In the genomic region with DNA sequence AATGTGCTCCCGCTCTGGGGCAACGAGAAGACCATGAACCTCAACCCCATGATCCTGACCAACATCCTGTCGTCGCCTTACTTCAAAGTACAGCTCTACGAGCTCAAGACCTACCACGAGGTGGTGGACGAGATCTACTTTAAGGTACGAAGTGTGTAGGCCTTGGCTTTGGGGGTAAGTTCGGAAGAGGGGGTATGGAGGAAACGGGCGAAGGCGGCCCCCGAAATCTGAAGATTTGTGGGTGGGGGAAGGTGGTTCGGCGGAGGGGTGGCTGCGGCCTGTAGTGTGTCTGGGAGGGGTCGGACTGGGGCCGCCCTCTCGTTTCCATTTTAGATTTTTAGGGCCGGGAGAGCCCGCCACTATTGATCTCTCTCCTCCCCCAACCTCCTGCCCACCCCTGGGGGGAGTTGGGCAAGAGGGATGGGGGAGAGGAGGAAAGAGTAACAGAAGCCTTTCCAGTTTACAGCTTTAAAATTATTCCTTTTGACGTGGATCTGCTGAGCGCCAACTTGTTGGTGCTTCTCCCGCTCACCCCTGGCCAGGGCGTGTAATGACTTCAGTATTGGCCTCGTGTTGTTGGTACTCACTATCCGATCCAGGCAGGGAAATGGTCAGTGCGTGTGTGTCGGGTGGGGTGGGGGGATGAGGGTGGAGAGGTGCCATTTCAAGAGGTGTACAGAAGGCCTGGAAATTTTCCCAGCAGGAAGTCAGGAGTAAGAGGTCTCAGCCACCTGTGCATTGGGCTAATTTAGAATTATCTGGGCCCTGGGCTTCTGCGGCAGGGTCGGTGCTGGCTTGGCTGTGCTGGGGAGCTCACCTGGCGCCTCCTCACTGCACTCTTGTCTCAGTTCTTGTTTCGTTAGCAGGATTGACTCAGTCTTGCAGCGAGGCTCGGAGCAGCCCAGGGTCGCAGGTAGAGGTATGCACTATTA, we compare ENCODE assay signal across 8 cellular contexts. TPM values are rescaled to one million over a fixed set of nuclear protein-coding genes. Genes with fewer than 3 reads are reported as not detected.
DNase-seq lines count a peak whose midpoint lies in the region; ATAC-seq and TF ChIP-seq lines count a peak whose summit lies in the region.

No MANE protein-coding gene starts in this region.

- no peaks in the 10 kb centered on the region for H3K9me3 ChIP-seq in AG04450 (ENCODE audit: control insufficient read depth, insufficient read depth, low read length)

- DNase-seq in AG04450 (ENCODE audit: low read depth, low spot score) (peak; percentile 8), NCI-H345 treated with DMSO at 0.1 percent for 48 hours (lab: John Stamatoyannopoulos, UW; ENCODE audit: unreplicated experiment) (peak; percentile 15), dermis blood vessel endothelial cell (peak; percentile 83), lung microvascular endothelial cell (ENCODE audit: low read depth in 2 of 2) (peak; percentile 55 to 81)
- peak; percentile 57 to 60 for DNase-seq in activated CD4-positive, alpha-beta T cell treated with anti-CD3 and anti-CD28 coated beads, Interleukin-2, amount 50 U/mL, for 4 hours
- peak; percentile 48 to 51 for DNase-seq in stimulated activated CD8-positive, alpha-beta memory T cell treated with anti-CD3 and anti-CD28 coated beads, Interleukin-15, amount 100 ng/mL, for 48 hours (ENCODE audit: low read depth in 2 of 2)

- POLR2A ChIA-PET in AG04450 (lab: Yijun Ruan, JAX) = interaction anchor here (0.6 to 2.0 kb wide), 17 partner anchors 11 to 407 kb away, joined by 3 to 13 read pairs (median 4); partner anchors contain the start of genes EEIG2 and STXBP3

- CTCF ChIA-PET in AG04450 (lab: Charles Lee) = interaction anchor here (0.7 to 2.1 kb wide), 9 partner anchors 10 to 419 kb away, joined by 3 to 9 read pairs (median 3); no protein-coding TSS in a partner anchor

- peak overlapping the region; percentile 97 for H3K27ac ChIP-seq in AG04450 (ENCODE audit: low read depth, low read length)

- peak overlapping the region; percentile 89 for H3K4me3 ChIP-seq in AG04450 (ENCODE audit: low read depth, low read length)

- no peaks in the 10 kb centered on the region for H3K27me3 ChIP-seq in AG04450 (ENCODE audit: control insufficient read depth, insufficient read depth, low read length)

- peak; percentile 63 for ATAC-seq in GM18867 (IDR thresholded peaks at IDR 0.05; ENCODE audit: unreplicated experiment)
- ATAC-seq in HG03097 (IDR thresholded peaks at IDR 0.05; ENCODE audit: low FRiP score, unreplicated experiment) = peak; percentile 45

- TF ChIP-seq CTCF in AG04450 (IDR thresholded peaks at IDR 0.05; ENCODE audit: low read depth, low read length) = peak; percentile 34; the same call in 1 of the 2 replicates

RNA-seq across cellular contexts. Expression of gene PRPF38B, which starts 0.9 kb away (rescaled TPM):
- 23.4 and 35.6 TPM in 2 replicates for polyA plus RNA-seq in AG04450 (2011; rRNA removed)
- polyA minus RNA-seq in AG04450 (2011; rRNA and poly(A)+ RNA removed) = 11.6 and 15.9 TPM in 2 replicates
- 11.4 and 14.3 TPM in 2 replicates for total RNA-seq in dermis blood vessel endothelial cell
- total RNA-seq in lung microvascular endothelial cell = 5.9 and 9.9 TPM in 2 replicates

RNA-seq across cellular contexts. Expression of gene FNDC7, which starts 19.7 kb away (rescaled TPM):
- not detected in 2 replicates for polyA plus RNA-seq in AG04450 (2011; rRNA removed)
- polyA minus RNA-seq in AG04450 (2011; rRNA and poly(A)+ RNA removed) = 0.41 TPM in 1 of 2 replicates, not detected in the other
- total RNA-seq in dermis blood vessel endothelial cell (not detected in 2 replicates), lung microvascular endothelial cell (under 0.01 TPM in 1 of 2 replicates, not detected in the other)

RNA-seq across cellular contexts. Expression of gene HENMT1, which starts 32.1 kb away (rescaled TPM):
- polyA plus RNA-seq in AG04450 (2011; rRNA removed) = 2.2 and 2.3 TPM in 2 replicates
- polyA minus RNA-seq in AG04450 (2011; rRNA and poly(A)+ RNA removed) = 1.1 TPM in 2 replicates
- total RNA-seq in dermis blood vessel endothelial cell = 1.5 and 2.7 TPM in 2 replicates
- 0.87 and 1.6 TPM in 2 replicates for total RNA-seq in lung microvascular endothelial cell

RNA-seq across cellular contexts. Expression of gene STXBP3, which starts 53.5 kb away (rescaled TPM):
- 25.5 and 44.0 TPM in 2 replicates for polyA plus RNA-seq in AG04450 (2011; rRNA removed)
- 58.6 and 66.3 TPM in 2 replicates for polyA minus RNA-seq in AG04450 (2011; rRNA and poly(A)+ RNA removed)
- total RNA-seq in dermis blood vessel endothelial cell = 63.6 and 66.0 TPM in 2 replicates
- total RNA-seq in lung microvascular endothelial cell = 27.0 and 53.0 TPM in 2 replicates

Comparison
In these comparisons a context has a peak if more than half of its experiments do, and no peak if none do; other contexts are left out.
1. Peak in every context shown above with its lines: DNase-seq, ATAC-seq, H3K4me3 ChIP-seq and H3K27ac ChIP-seq.
2. DNase-seq: peak in every context shown above with its lines; median percentile 83 in dermis blood vessel endothelial cell; 68 in lung microvascular endothelial cell; 58 in activated CD4-positive, alpha-beta T cell treated with anti-CD3 and anti-CD28 coated beads, Interleukin-2, amount 50 U/mL, for 4 hours; 50 in stimulated activated CD8-positive, alpha-beta memory T cell treated with anti-CD3 and anti-CD28 coated beads, Interleukin-15, amount 100 ng/mL, for 48 hours; 15 in NCI-H345 treated with DMSO at 0.1 percent for 48 hours; 8 in AG04450.